In genomic region chr2:64203131-64204005, GRCh38 we compare ENCODE assay signal across 8 cellular contexts. TPM values are rescaled to one million over a fixed set of nuclear protein-coding genes. Genes with fewer than 3 reads are reported as not detected.
DNase-seq lines count a peak whose midpoint lies in the region; ATAC-seq and TF ChIP-seq lines count a peak whose summit lies in the region.

No MANE protein-coding gene starts in this region.

- no peak overlapping the region for H3K9ac ChIP-seq in endocrine pancreas (ENCODE audit: control insufficient read depth, insufficient read depth, low read length)

- H3K27me3 Mint-ChIP-seq in CD8-positive, alpha-beta memory T cell: no peaks in the 10 kb centered on the region

- H3K4me3 Mint-ChIP-seq in CD8-positive, alpha-beta memory T cell: peak overlapping the region in 5 of 7 donors; percentile 67 to 77 (median 69)

- H3K9me3 Mint-ChIP-seq in CD8-positive, alpha-beta memory T cell: no peaks in the 10 kb centered on the region

- peaks cover 36 to 64% (median 63%) of the 10 kb centered on the region in 3 donors for H3K4me1 Mint-ChIP-seq in CD8-positive, alpha-beta memory T cell

- POLR2A ChIA-PET in CD8-positive, alpha-beta memory T cell (lab: Charles Lee): no interaction called here

- ATAC-seq in GM21723 (IDR thresholded peaks at IDR 0.05; ENCODE audit: unreplicated experiment) (no peak), HG02981 (IDR thresholded peaks at IDR 0.05; ENCODE audit: unreplicated experiment) (no peak), HG02678 (IDR thresholded peaks at IDR 0.05; ENCODE audit: unreplicated experiment) (no peak)

- no peaks in the 10 kb centered on the region for H3K36me3 ChIP-seq in CD8-positive, alpha-beta memory T cell (ENCODE audit: insufficient read depth, low read length)
- H3K36me3 ChIP-seq in endocrine pancreas (ENCODE audit: control insufficient read depth, insufficient read depth, low read length): no peaks in the 10 kb centered on the region
- H3K36me3 ChIP-seq in neutrophil: no peaks in the 10 kb centered on the region
- H3K36me3 ChIP-seq in adrenal gland (replicated peaks in 1 of 2): no peaks in the 10 kb centered on the region

- 68 to 77% (median 73%) methylated on average over 4 of the region's 4 CpGs for WGBS in adrenal gland, 4 donors

- no peak for TF ChIP-seq POLR2A in adrenal gland (IDR thresholded peaks at IDR 0.05)

- H3K27ac ChIP-seq in CD8-positive, alpha-beta memory T cell (ENCODE audit: low read depth, low read length): no peak overlapping the region
- peak overlapping the region; percentile 93 for H3K27ac ChIP-seq in neutrophil
- peak overlapping the region in 2 of 5 donors; percentile 68 to 84 for H3K27ac ChIP-seq in adrenal gland

- H3K27me3 ChIP-seq in CD8-positive, alpha-beta memory T cell (ENCODE audit: insufficient read depth, low read length, poor library complexity, severe bottlenecking): no peaks in the 10 kb centered on the region
- no peaks in the 10 kb centered on the region for H3K27me3 ChIP-seq in endocrine pancreas (ENCODE audit: control insufficient read depth, insufficient read depth, low read length)
- H3K27me3 ChIP-seq in neutrophil: no peaks in the 10 kb centered on the region
- no peaks in the 10 kb centered on the region for H3K27me3 ChIP-seq in adrenal gland

- H3K27ac Mint-ChIP-seq in CD8-positive, alpha-beta memory T cell: peak overlapping the region in 7 of 8 donors; percentile 2 to 90 (median 84)

- intact Hi-C loops in adrenal gland (cut with DNase I): no loop called here

- H3K36me3 Mint-ChIP-seq in CD8-positive, alpha-beta memory T cell: no peaks in the 10 kb centered on the region

- H3K4me3 ChIP-seq in CD8-positive, alpha-beta memory T cell (ENCODE audit: low read length): peak overlapping the region; percentile 53
- H3K4me3 ChIP-seq in endocrine pancreas (ENCODE audit: control insufficient read depth, insufficient read depth, low read length): peak overlapping the region; percentile 10
- H3K4me3 ChIP-seq in neutrophil (ENCODE audit: low read depth in 1 of 2, low read length in 1 of 2): peak overlapping the region; percentile 23 to 32
- peak overlapping the region in 1 of 4 donors; percentile 10 for H3K4me3 ChIP-seq in adrenal gland

- no peak for DNase-seq in CD8-positive, alpha-beta memory T cell
- DNase-seq in NCI-H226: peak; percentile 9
- DNase-seq in adrenal gland: no peak

- CTCF ChIA-PET in CD8-positive, alpha-beta memory T cell (lab: Charles Lee): no interaction called here

- peaks cover 39% of the 10 kb centered on the region for H3K4me1 ChIP-seq in CD8-positive, alpha-beta memory T cell (ENCODE audit: insufficient read depth, low read length)
- H3K4me1 ChIP-seq in endocrine pancreas (ENCODE audit: control insufficient read depth, insufficient read depth, low read length) (peaks cover 6% of the 10 kb centered on the region), neutrophil (ENCODE audit: control insufficient read depth in 1 of 2, insufficient read depth in 1 of 2, low read depth in 1 of 2, low read length in 1 of 2) (peaks cover 20 to 37% of the 10 kb centered on the region in 2 experiments), adrenal gland (replicated peaks in 1 of 2) (peaks cover 0 to 17% of the 10 kb centered on the region in 2 donors)

- TF ChIP-seq CTCF in neutrophil (IDR thresholded peaks at IDR 0.05) (no peak), adrenal gland (IDR thresholded peaks at IDR 0.05) (no peak)

- H3K9me3 ChIP-seq in CD8-positive, alpha-beta memory T cell (ENCODE audit: low read length): no peaks in the 10 kb centered on the region
- H3K9me3 ChIP-seq in endocrine pancreas (ENCODE audit: control insufficient read depth, low read length) (no peaks in the 10 kb centered on the region), neutrophil (no peaks in the 10 kb centered on the region), adrenal gland (replicated peaks in 1 of 3) (no peaks in the 10 kb centered on the region)

RNA-seq across cellular contexts. Expression of gene PELI1, which starts 59.1 kb away (rescaled TPM):
- 10 to 100 TPM; 23.2 to 25.5 TPM for total RNA-seq in CD8-positive, alpha-beta memory T cell
- polyA plus RNA-seq in CD8-positive, alpha-beta memory T cell: 4.7 TPM
- 10 to 100 TPM in 7 of 8 donors, 1 to 10 TPM in 1; 6.5 to 32.9 (median 15.7) TPM for total RNA-seq in adrenal gland
- polyA plus RNA-seq in adrenal gland: 1 to 10 TPM; 6.3 to 8.6 (median 6.6) TPM
